In the genomic region with DNA sequence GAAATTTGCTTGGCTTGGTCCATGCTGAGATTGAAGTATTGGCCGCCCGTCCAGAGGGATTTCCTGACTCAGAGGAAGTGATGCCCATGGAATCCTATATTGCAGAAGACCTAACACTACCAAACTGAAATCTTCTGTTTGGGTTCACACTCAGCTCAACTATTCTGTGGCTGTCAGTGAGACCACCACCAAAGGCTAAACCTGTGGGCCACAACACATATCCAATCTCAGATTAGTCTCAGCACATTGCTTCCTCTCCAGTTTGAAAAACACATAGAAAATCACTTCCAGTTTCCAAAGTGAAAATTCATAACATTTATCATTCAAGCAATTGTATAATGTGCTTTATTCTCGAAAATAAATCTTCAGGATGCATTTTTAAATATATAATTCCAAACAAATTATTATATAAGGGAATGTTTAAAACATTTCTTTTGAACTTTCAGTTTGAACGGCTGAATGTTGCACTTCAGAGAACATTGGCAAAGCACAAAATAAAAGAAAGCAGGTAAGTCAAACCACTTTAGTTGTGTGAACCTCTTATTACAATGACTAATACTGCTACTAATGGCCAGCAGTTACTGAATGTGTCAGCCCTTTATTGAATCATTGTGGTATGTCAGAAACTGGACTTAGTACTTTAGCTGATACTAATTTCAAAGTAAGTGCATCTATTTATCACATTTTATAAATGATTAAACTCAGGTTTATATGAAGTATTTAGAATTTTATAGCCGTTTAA, we compare ENCODE assay signal across 13 cellular contexts. TPM values are rescaled to one million over a fixed set of nuclear protein-coding genes. Genes with fewer than 3 reads are reported as not detected.
DNase-seq lines count a peak whose midpoint lies in the region; ATAC-seq and TF ChIP-seq lines count a peak whose summit lies in the region.
"Had no signal": no experiment of that assay in that cellular context is flagged by ENCODE, and none has a peak within 500 bp of the region (broad histone marks: within the 10 kb centered on the region; RNA-seq: fewer than 3 reads in every experiment).

No MANE protein-coding gene starts in this region.

- POLR2A ChIA-PET in naive thymus-derived CD4-positive, alpha-beta T cell (lab: Charles Lee) = no interaction called here

- H3K27ac ChIP-seq in naive thymus-derived CD4-positive, alpha-beta T cell (ENCODE audit: low read depth, low read length) = no peak overlapping the region
- no peak overlapping the region for H3K27ac ChIP-seq in heart left ventricle
- H3K27ac ChIP-seq: brain microvascular endothelial cell had no signal

- TF ChIP-seq POLR2A in heart left ventricle (IDR thresholded peaks at IDR 0.05) = no peak

- intact Hi-C loops in naive thymus-derived CD4-positive, alpha-beta T cell (cut with micrococcal nuclease) = no loop called here
- intact Hi-C loops in heart left ventricle (cut with DNase I) = no loop called here

- H3K9me3 Mint-ChIP-seq in naive thymus-derived CD4-positive, alpha-beta T cell = peaks cover 0 to 2% (median 0%) of the 10 kb centered on the region in 11 donors

- H3K36me3 ChIP-seq in naive thymus-derived CD4-positive, alpha-beta T cell (ENCODE audit: control insufficient read depth in 2 of 3, insufficient read depth in 3 of 3, low read length in 3 of 3) = no peaks in the 10 kb centered on the region
- peaks cover 0 to 52% (median 0%) of the 10 kb centered on the region in 9 donors for H3K36me3 ChIP-seq in heart left ventricle
- H3K36me3 ChIP-seq: brain microvascular endothelial cell had no signal

- no peak for TF ChIP-seq CTCF in heart left ventricle (IDR thresholded peaks at IDR 0.05)

- DNase-seq in glomerular visceral epithelial cell (ENCODE audit: extremely low spot score) (peak; percentile 56), middle frontal gyrus (ENCODE audit: extremely low spot score, low spot score) (no peak), DMS153 treated with DMSO at 0.1 percent for 48 hours (lab: John Stamatoyannopoulos, UW; ENCODE audit: unreplicated experiment) (no peak), heart left ventricle (no peak)
- DNase-seq in naive thymus-derived CD4-positive, alpha-beta T cell = no peak
- DNase-seq: brain microvascular endothelial cell; CD8-positive, alpha-beta memory T cell; KBM-7; sigmoid colon had no signal

- H3K27ac Mint-ChIP-seq in naive thymus-derived CD4-positive, alpha-beta T cell = no peak overlapping the region
- H3K27ac Mint-ChIP-seq: CD8-positive, alpha-beta memory T cell; memory B cell had no signal

- H3K27me3 Mint-ChIP-seq in naive thymus-derived CD4-positive, alpha-beta T cell = peaks cover 0 to 3% (median 2%) of the 10 kb centered on the region in 5 donors
- H3K27me3 Mint-ChIP-seq: memory B cell had no signal

- H3K4me1 ChIP-seq in naive thymus-derived CD4-positive, alpha-beta T cell (ENCODE audit: control insufficient read depth in 2 of 2, insufficient read depth in 2 of 2, low read length in 2 of 2) = no peaks in the 10 kb centered on the region
- H3K4me1 ChIP-seq in heart left ventricle = peaks cover 0 to 50% (median 11%) of the 10 kb centered on the region in 12 donors

- ATAC-seq in GM18511 (IDR thresholded peaks at IDR 0.05; ENCODE audit: unreplicated experiment) (peak; percentile 94), GM21723 (IDR thresholded peaks at IDR 0.05; ENCODE audit: unreplicated experiment) (peak; percentile 48), HG03521 (IDR thresholded peaks at IDR 0.05; ENCODE audit: unreplicated experiment) (peak; percentile 93), heart left ventricle (no peak)
- ATAC-seq in naive thymus-derived CD4-positive, alpha-beta T cell = no peak

- no peaks in the 10 kb centered on the region for H3K4me1 Mint-ChIP-seq in naive thymus-derived CD4-positive, alpha-beta T cell
- H3K4me1 Mint-ChIP-seq: CD8-positive, alpha-beta memory T cell; memory B cell had no signal

- no peaks in the 10 kb centered on the region for H3K9me3 ChIP-seq in naive thymus-derived CD4-positive, alpha-beta T cell (ENCODE audit: control insufficient read depth in 2 of 3, low read length in 3 of 3)
- H3K9me3 ChIP-seq in heart left ventricle = peaks cover 0 to 8% (median 0%) of the 10 kb centered on the region in 12 donors
- H3K9me3 ChIP-seq: sigmoid colon had no signal

- H3K27me3 ChIP-seq in naive thymus-derived CD4-positive, alpha-beta T cell (ENCODE audit: control insufficient read depth in 2 of 2, insufficient read depth in 2 of 2, low read length in 2 of 2) = no peaks in the 10 kb centered on the region
- no peaks in the 10 kb centered on the region for H3K27me3 ChIP-seq in heart left ventricle
- H3K27me3 ChIP-seq: brain microvascular endothelial cell, sigmoid colon had no signal

- no peak overlapping the region for H3K4me3 ChIP-seq in naive thymus-derived CD4-positive, alpha-beta T cell (ENCODE audit: low read length)
- H3K4me3 ChIP-seq in heart left ventricle = no peak overlapping the region
- H3K4me3 ChIP-seq: sigmoid colon had no signal

- 74 to 84% (median 80%) methylated on average over 5 of the region's 5 CpGs for WGBS in heart left ventricle, 4 donors

- no peaks in the 10 kb centered on the region for H3K36me3 Mint-ChIP-seq in naive thymus-derived CD4-positive, alpha-beta T cell
- H3K36me3 Mint-ChIP-seq: CD8-positive, alpha-beta memory T cell; memory B cell had no signal

- CTCF ChIA-PET in naive thymus-derived CD4-positive, alpha-beta T cell (lab: Charles Lee) = interaction anchor here (0.6 kb wide), 1 partner anchor 8 kb away, joined by 4 read pairs; no protein-coding TSS in a partner anchor

- H3K4me3 Mint-ChIP-seq in naive thymus-derived CD4-positive, alpha-beta T cell = no peak overlapping the region
- H3K4me3 Mint-ChIP-seq: CD8-positive, alpha-beta memory T cell; memory B cell had no signal

RNA-seq across cellular contexts. Expression of a gene that starts 37.0 kb away (rescaled TPM):
- 1 to 10 TPM in 1 of 5 experiments, under 1 TPM in 1, not detected in 3; 0.77 to 3.1 TPM for total RNA-seq in naive thymus-derived CD4-positive, alpha-beta T cell
- not detected for polyA plus RNA-seq in naive thymus-derived CD4-positive, alpha-beta T cell
- 100 to 1,000 TPM in 1 of 9 donors, 10 to 100 TPM in 8; 44.0 to 103 (median 68.3) TPM for total RNA-seq in heart left ventricle
- 10 to 100 TPM in 1 of 2 donors, 1 to 10 TPM in 1; 7.7 to 13.2 TPM for polyA plus RNA-seq in heart left ventricle
- total RNA-seq: CD8-positive, alpha-beta memory T cell had no signal
- polyA plus RNA-seq: CD8-positive, alpha-beta memory T cell had no signal

RNA-seq across cellular contexts. Expression of a gene that starts 55.2 kb away (rescaled TPM):
- 1 to 10 TPM in 1 of 5 experiments, under 1 TPM in 2, not detected in 2; 0.22 to 1.7 (median 0.29) TPM for total RNA-seq in naive thymus-derived CD4-positive, alpha-beta T cell
- polyA plus RNA-seq in naive thymus-derived CD4-positive, alpha-beta T cell = not detected
- 10 to 100 TPM; 14.6 to 30.7 (median 18.7) TPM for total RNA-seq in heart left ventricle
- polyA plus RNA-seq in heart left ventricle = 10 to 100 TPM; 12.5 to 15.1 TPM

Comparison
In these comparisons a context has a peak if more than half of its experiments do, and no peak if none do; other contexts are left out.
1. ATAC-seq: peak in GM18511 (single experiment), GM21723 (single experiment) and HG03521 (single experiment); none in naive thymus-derived CD4-positive, alpha-beta T cell (single experiment) and heart left ventricle (0 of 4).
2. RNA of a gene that starts 37.0 kb away (total RNA-seq): 44.0 to 103 TPM in heart left ventricle; 0.77 to 3.1 TPM in naive thymus-derived CD4-positive, alpha-beta T cell; every median in the first group is over 10 times any median in the second.
3. RNA of a gene that starts 55.2 kb away (total RNA-seq): 14.6 to 30.7 TPM in heart left ventricle; 0.22 to 1.7 TPM in naive thymus-derived CD4-positive, alpha-beta T cell; every median in the first group is over 4 times any median in the second.